ENCODE assay signal across 8 cellular contexts in genomic region chr2:149586898-149587219, GRCh38. TPM values are rescaled to one million over a fixed set of nuclear protein-coding genes. Genes with fewer than 3 reads are reported as not detected.
A peak's percentile ranks its signal among the peaks of the same experiment; 100 is the strongest.
DNase-seq lines count a peak whose midpoint lies in the region; ATAC-seq and TF ChIP-seq lines count a peak whose summit lies in the region.

No MANE protein-coding gene starts in this region.

- peak overlapping the region; percentile 99 for H4K8ac ChIP-seq in trophoblast cell (ENCODE audit: low read depth, low read length)

- H3K4me1 ChIP-seq in DOHH2 (ENCODE audit: control insufficient read depth, low read length) (peaks cover 34% of the 10 kb centered on the region), RWPE2 (ENCODE audit: insufficient read depth, poor library complexity, severe bottlenecking) (peaks cover 6% of the 10 kb centered on the region), esophagus squamous epithelium (peaks cover 0 to 49% (median 12%) of the 10 kb centered on the region in 3 donors), trophoblast cell (ENCODE audit: control insufficient read depth in 1 of 2, insufficient read depth in 2 of 2, low read length in 2 of 2) (peaks cover 0 to 4% of the 10 kb centered on the region in 2 experiments)

- H3K14ac ChIP-seq in trophoblast cell (ENCODE audit: low read length), result peak overlapping the region; percentile 96

- H3K23ac ChIP-seq in trophoblast cell (ENCODE audit: low read length), result no peak overlapping the region

- H2BK120ac ChIP-seq in trophoblast cell (ENCODE audit: insufficient read depth, low read length, poor library complexity), result peak overlapping the region; percentile 78

- H3K36me3 ChIP-seq in DOHH2 (ENCODE audit: control insufficient read depth, low read length) (peaks cover 53% of the 10 kb centered on the region), RWPE2 (ENCODE audit: low read depth) (peaks cover 48% of the 10 kb centered on the region), esophagus squamous epithelium (peaks cover 0 to 25% (median 0%) of the 10 kb centered on the region in 3 donors), trophoblast cell (ENCODE audit: control insufficient read depth in 1 of 2, insufficient read depth in 2 of 2, low read length in 2 of 2) (peaks cover 0 to 1% of the 10 kb centered on the region in 2 experiments)

- peak overlapping the region; percentile 61 for H2AFZ ChIP-seq in trophoblast cell (ENCODE audit: insufficient read depth, low read length, poor library complexity)

- no peaks in the 10 kb centered on the region for H3K9me2 ChIP-seq in DOHH2 (replicated peaks; ENCODE audit: control insufficient read depth, low read length)

- no peak for TF ChIP-seq CTCF in DOHH2 (IDR thresholded peaks at IDR 0.05; ENCODE audit: low read depth, low read length, poor library complexity, severe bottlenecking)
- TF ChIP-seq CTCF in RWPE2 (IDR thresholded peaks at IDR 0.05; ENCODE audit: poor library complexity, severe bottlenecking), result no peak
- TF ChIP-seq CTCF in esophagus squamous epithelium (IDR thresholded peaks at IDR 0.05), result no peak

- H2AK5ac ChIP-seq in trophoblast cell (ENCODE audit: low read length), result peak overlapping the region; percentile 86

- H3K18ac ChIP-seq in trophoblast cell (ENCODE audit: low read length), result no peak overlapping the region

- H3K9me3 ChIP-seq in DOHH2 (ENCODE audit: control insufficient read depth, insufficient read depth, low read length), result no peaks in the 10 kb centered on the region
- H3K9me3 ChIP-seq in RWPE2 (ENCODE audit: severe bottlenecking), result no peaks in the 10 kb centered on the region
- H3K9me3 ChIP-seq in esophagus squamous epithelium, result no peaks in the 10 kb centered on the region
- no peaks in the 10 kb centered on the region for H3K9me3 ChIP-seq in trophoblast cell (ENCODE audit: insufficient read depth, low read depth, low read length)

- no peak overlapping the region for H2BK12ac ChIP-seq in trophoblast cell (ENCODE audit: low read length)

- H3F3A ChIP-seq in DOHH2 (ENCODE audit: control insufficient read depth, insufficient read depth), result no peaks in the 10 kb centered on the region

- peak overlapping the region; percentile 91 for H4K12ac ChIP-seq in trophoblast cell (ENCODE audit: low read depth, low read length)

- H2BK5ac ChIP-seq in trophoblast cell (ENCODE audit: low read depth, low read length, poor library complexity), result peak overlapping the region; percentile 87

- no peak for ATAC-seq in RWPE2 (ENCODE audit: low read depth)
- ATAC-seq in HG03457 (IDR thresholded peaks at IDR 0.05; ENCODE audit: unreplicated experiment), result no peak

- H3K79me2 ChIP-seq in DOHH2 (ENCODE audit: control insufficient read depth, low read length) (peaks cover 54% of the 10 kb centered on the region), trophoblast cell (ENCODE audit: control insufficient read depth, insufficient read depth, low read length, poor library complexity) (peaks cover 5% of the 10 kb centered on the region)

- peak overlapping the region; percentile 97 for H4K91ac ChIP-seq in trophoblast cell (ENCODE audit: low read depth, low read length)

- no peak for DNase-seq in RWPE2 (ENCODE audit: low spot score)
- DNase-seq in esophagus squamous epithelium (lab: John Stamatoyannopoulos, UW), result no peak
- DNase-seq in trophoblast cell, result peak in 1 of 2 donors; percentile 26
- no peak for DNase-seq in amygdala (lab: John Stamatoyannopoulos, UW)
- no peak for DNase-seq in HCEC 1CT
- DNase-seq in ureter (ENCODE audit: low spot score), result no peak

- H3K27ac ChIP-seq in DOHH2 (ENCODE audit: low read depth, low read length) (peak overlapping the region; percentile 85), RWPE2 (ENCODE audit: poor library complexity, severe bottlenecking) (peak overlapping the region; percentile 83), esophagus squamous epithelium (peak overlapping the region; percentile 95 to 98 (median 97)), trophoblast cell (ENCODE audit: low read depth, low read length) (peak overlapping the region; percentile 93)

- intact Hi-C loops in esophagus squamous epithelium (cut with DNase I), result no loop called here

- peak overlapping the region; percentile 90 for H3K4ac ChIP-seq in trophoblast cell (ENCODE audit: low read depth, low read length)

- no peaks in the 10 kb centered on the region for H4K20me1 ChIP-seq in DOHH2 (ENCODE audit: control insufficient read depth, insufficient read depth, low read depth, low read length)

- H3K4me3 ChIP-seq in DOHH2 (ENCODE audit: low read length), result peak overlapping the region; percentile 100
- peak overlapping the region; percentile 72 for H3K4me3 ChIP-seq in RWPE2 (ENCODE audit: severe bottlenecking)
- H3K4me3 ChIP-seq in esophagus squamous epithelium, result peak overlapping the region; percentile 72 to 89 (median 76)
- H3K4me3 ChIP-seq in trophoblast cell (ENCODE audit: low read depth, low read length), result peak overlapping the region; percentile 81

- 0 to 1% methylated on average over 6 of the region's 7 CpGs for WGBS in esophagus squamous epithelium, 2 donors
- WGBS in trophoblast cell (ENCODE audit: extremely low coverage, insufficient coverage, insufficient read length), result no CpG with 5 or more reads among the region's 7 CpGs

- no peak for TF ChIP-seq POLR2A in esophagus squamous epithelium (IDR thresholded peaks at IDR 0.05)

- peaks cover 6% of the 10 kb centered on the region for H3K79me1 ChIP-seq in trophoblast cell (ENCODE audit: low read length)

- H3K4me2 ChIP-seq in DOHH2 (ENCODE audit: low read length), result peak overlapping the region; percentile 84
- H3K4me2 ChIP-seq in trophoblast cell (ENCODE audit: low read length), result peak overlapping the region; percentile 52

- H3K9ac ChIP-seq in trophoblast cell (ENCODE audit: low read length), result peak overlapping the region; percentile 96

- H3K27me3 ChIP-seq in DOHH2 (ENCODE audit: control insufficient read depth, low read length) (no peaks in the 10 kb centered on the region), RWPE2 (ENCODE audit: insufficient read depth, poor library complexity, severe bottlenecking) (no peaks in the 10 kb centered on the region), esophagus squamous epithelium (no peaks in the 10 kb centered on the region), trophoblast cell (ENCODE audit: insufficient read depth, low read length) (no peaks in the 10 kb centered on the region)

RNA-seq across cellular contexts. Expression of gene MMADHC, which starts 0.7 kb away (rescaled TPM):
- total RNA-seq in esophagus squamous epithelium (100 to 1,000 TPM in 3 of 4 donors, 10 to 100 TPM in 1; 71.9 to 134 (median 110) TPM), ureter (82.7 TPM)
- polyA plus RNA-seq in trophoblast cell (2013), result 108 and 113 TPM in 2 replicates
